Comparison of ENCODE assay signal across 29 cellular contexts in genomic region chr9:19938990-19939736, GRCh38.
"Had no signal": no experiment of that assay in that cellular context is flagged by ENCODE, and none has a peak within 500 bp of the region (broad histone marks: within the 10 kb centered on the region; RNA-seq: fewer than 3 reads in every experiment).

No MANE protein-coding gene starts in this region.

- H3K9me3 Mint-ChIP-seq: activated B cell treated with CpG ODN at 0.5 μM for 24 hours; activated CD4-positive, alpha-beta T cell treated with anti-CD3 and anti-CD28 coated beads, Interleukin-2, amount 10 ng/mL, durations not matched to agents 24 days and 14 days; activated naive CD4-positive, alpha-beta T cell treated with anti-CD3 and anti-CD28 coated beads, Interleukin-2, amount 50 U/mL, for 24 hours; activated naive CD8-positive, alpha-beta T cell treated with anti-CD3 and anti-CD28 coated beads, Interleukin-2, amount 50 U/mL, for 24 hours; activated T-cell treated with anti-CD3 and anti-CD28 coated beads, Interleukin-2, amount 50 U/mL, for 24 hours; activated T-helper 1 cell treated with anti-CD3 and anti-CD28 coated beads, Interleukin-12 subunit alpha, Interleukin-12 subunit beta, Interleukin-2, Interleukin-4 antibody, amounts not matched to agents 30 ng/mL and 10 ng/mL and 1 ng/mL, durations not matched to agents 14 hours and 24 hours and 36 hours; central memory CD8-positive, alpha-beta T cell; T-cell had no signal

- DNase-seq: activated B cell treated with CpG ODN at 0.5 μM for 24 hours; activated CD4-positive, alpha-beta T cell treated with anti-CD3 and anti-CD28 coated beads for 1 hour; activated CD4-positive, alpha-beta T cell treated with anti-CD3 and anti-CD28 coated beads, Interleukin-2, amount 10 ng/mL, durations not matched to agents 24 days and 14 days; activated CD4-positive, alpha-beta T cell treated with anti-CD3 and anti-CD28 coated beads, Interleukin-2, amount 50 U/mL, for 48 hours; activated CD8-positive, alpha-beta memory T cell treated with anti-CD3 and anti-CD28 coated beads, Interleukin-2, amount 10 ng/mL, durations not matched to agents 7 days and 5 days; activated effector memory CD4-positive, alpha-beta T cell treated with Interleukin-2 at 50 U/mL for 16 hours; activated naive CD4-positive, alpha-beta T cell; activated naive CD8-positive, alpha-beta T cell treated with anti-CD3 and anti-CD28 coated beads, Interleukin-2, amount 50 U/mL, for 24 hours; activated T-cell treated with anti-CD3 and anti-CD28 coated beads, Interleukin-2, amount 50 U/mL, for 24 hours; amniotic stem cell; body of pancreas; NCI-H1048; NCI-H146; NCI-H1930; NCI-H2171; NCI-H2227 treated with DMSO at 0.1 percent for 48 hours; NK-92 treated with Interleukin-12 subunit alpha and Interleukin-12 subunit beta, amount 100 ng/mL, for 24 hours; PC-9; RPMI8226; T-cell; T-helper 2 cell; T1000 had no signal

- ATAC-seq: activated CD8-positive, alpha-beta memory T cell treated with anti-CD3 and anti-CD28 coated beads, Interleukin-2, amount 10 ng/mL, durations not matched to agents 7 days and 5 days; activated naive CD8-positive, alpha-beta T cell treated with anti-CD3 and anti-CD28 coated beads, Interleukin-2, amount 50 U/mL, for 24 hours; body of pancreas; Right ventricle myocardium inferior; T-cell had no signal

- H3K27me3 ChIP-seq: ascending aorta, body of pancreas had no signal

- H3K4me1 Mint-ChIP-seq: central memory CD8-positive, alpha-beta T cell had no signal

- H3K9me3 ChIP-seq: ascending aorta, body of pancreas had no signal

- H3K36me3 ChIP-seq: ascending aorta had no signal

- H3K4me3 Mint-ChIP-seq: activated B cell treated with CpG ODN at 0.5 μM for 24 hours; activated CD4-positive, alpha-beta T cell treated with anti-CD3 and anti-CD28 coated beads, Interleukin-2, amount 10 ng/mL, durations not matched to agents 24 days and 14 days; activated CD8-positive, alpha-beta memory T cell treated with anti-CD3 and anti-CD28 coated beads, Interleukin-2, amount 10 ng/mL, durations not matched to agents 7 days and 5 days; activated naive CD4-positive, alpha-beta T cell treated with anti-CD3 and anti-CD28 coated beads, Interleukin-2, amount 50 U/mL, for 24 hours; activated naive CD8-positive, alpha-beta T cell treated with anti-CD3 and anti-CD28 coated beads, Interleukin-2, amount 50 U/mL, for 24 hours; activated T-cell treated with anti-CD3 and anti-CD28 coated beads, Interleukin-2, amount 50 U/mL, for 24 hours; activated T-helper 1 cell treated with anti-CD3 and anti-CD28 coated beads, Interleukin-12 subunit alpha, Interleukin-12 subunit beta, Interleukin-2, Interleukin-4 antibody, amounts not matched to agents 30 ng/mL and 10 ng/mL and 1 ng/mL, durations not matched to agents 14 hours and 24 hours and 36 hours; central memory CD8-positive, alpha-beta T cell; T-cell had no signal

- FAIRE-seq: TTC549 had no signal

- H3K27ac ChIP-seq: ascending aorta, body of pancreas, PC-9, SK-N-MC had no signal

- H3K27ac Mint-ChIP-seq: activated B cell treated with CpG ODN at 0.5 μM for 24 hours; activated CD4-positive, alpha-beta T cell treated with anti-CD3 and anti-CD28 coated beads, Interleukin-2, amount 10 ng/mL, durations not matched to agents 24 days and 14 days; activated CD8-positive, alpha-beta memory T cell treated with anti-CD3 and anti-CD28 coated beads, Interleukin-2, amount 10 ng/mL, durations not matched to agents 7 days and 5 days; activated naive CD4-positive, alpha-beta T cell treated with anti-CD3 and anti-CD28 coated beads, Interleukin-2, amount 50 U/mL, for 24 hours; activated naive CD8-positive, alpha-beta T cell treated with anti-CD3 and anti-CD28 coated beads, Interleukin-2, amount 50 U/mL, for 24 hours; activated T-cell treated with anti-CD3 and anti-CD28 coated beads, Interleukin-2, amount 50 U/mL, for 24 hours; activated T-helper 1 cell treated with anti-CD3 and anti-CD28 coated beads, Interleukin-12 subunit alpha, Interleukin-12 subunit beta, Interleukin-2, Interleukin-4 antibody, amounts not matched to agents 30 ng/mL and 10 ng/mL and 1 ng/mL, durations not matched to agents 14 hours and 24 hours and 36 hours; T-cell had no signal

- H3K36me3 Mint-ChIP-seq: activated CD8-positive, alpha-beta memory T cell treated with anti-CD3 and anti-CD28 coated beads, Interleukin-2, amount 10 ng/mL, durations not matched to agents 7 days and 5 days; T-cell had no signal

- H3K4me1 ChIP-seq: ascending aorta had no signal

- H3K4me3 ChIP-seq: ascending aorta, body of pancreas, PC-9, SK-N-MC had no signal
